In the genomic region with DNA sequence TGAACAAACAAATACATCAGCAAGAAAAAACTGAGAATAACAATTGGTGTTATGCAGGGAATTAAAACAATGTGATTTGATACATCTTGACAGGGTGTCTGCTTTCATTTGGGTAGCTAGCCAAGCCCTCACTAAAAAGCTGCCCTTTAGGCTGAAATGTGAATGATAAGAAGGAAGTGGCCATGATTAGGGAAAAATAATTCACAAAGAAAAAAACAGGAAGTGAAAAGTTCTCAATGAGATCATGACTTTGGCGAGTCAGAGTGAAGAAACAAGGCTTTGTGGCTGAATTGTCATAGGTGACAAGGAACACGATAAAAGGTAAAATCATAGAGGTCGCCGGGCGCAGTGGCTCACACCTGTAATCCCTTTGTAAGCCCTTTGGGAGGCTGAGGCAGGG, we compare ENCODE assay signal across 23 cellular contexts.
A peak's percentile ranks its signal among the peaks of the same experiment; 100 is the strongest.
DNase-seq lines count a peak whose midpoint lies in the region; ATAC-seq and TF ChIP-seq lines count a peak whose summit lies in the region.
"Had no signal": no experiment of that assay in that cellular context is flagged by ENCODE, and none has a peak within 500 bp of the region (broad histone marks: within the 10 kb centered on the region; RNA-seq: fewer than 3 reads in every experiment).

No MANE protein-coding gene starts in this region.

- no peak overlapping the region for H3K4me3 ChIP-seq in cardiac fibroblast (replicated peaks in 1 of 2; ENCODE audit: low read depth in 2 of 2, low read length in 2 of 2)
- H3K4me3 ChIP-seq: GM23248, hepatocyte, ovary, right lobe of liver, thyroid gland had no signal

- DNase-seq in DMS53 (lab: John Stamatoyannopoulos, UW) (peak; percentile 12), DMS53 treated with DMSO at 0.1 percent for 48 hours (lab: John Stamatoyannopoulos, UW; ENCODE audit: unreplicated experiment) (no peak), M059J (ENCODE audit: low read depth) (peak; percentile 23), cardiac fibroblast (ENCODE audit: low read depth in 2 of 2) (peak; percentile 9 to 73), renal cortical epithelial cell (ENCODE audit: low read depth) (peak; percentile 16), activated gamma-delta T cell (lab: John Stamatoyannopoulos, UW) (no peak), SHP77 treated with DMSO at 0.1 percent for 48 hours (lab: John Stamatoyannopoulos, UW) (no peak)
- DNase-seq: activated CD4-positive, alpha-beta T cell treated with anti-CD3 and anti-CD28 coated beads for 1 hour; DMS 273 treated with DMSO at 0.1 percent for 48 hours; effector memory CD8-positive, alpha-beta T cell; GM23248; mammary epithelial cell; naive thymus-derived CD4-positive, alpha-beta T cell; NCI-H146; NCI-H2171 treated with DMSO at 0.1 percent for 48 hours; NCI-H69; ovary; right lobe of liver; SK-N-SH; stimulated activated naive CD4-positive, alpha-beta T cell treated with Interleukin-2 at 50 U/mL for 16 hours; thyroid gland had no signal

- TF ChIP-seq CTCF in cardiac fibroblast (IDR thresholded peaks at IDR 0.05; ENCODE audit: low read depth, low read length): no peak

- ATAC-seq in GM21529 (IDR thresholded peaks at IDR 0.05; ENCODE audit: unreplicated experiment): no peak
- ATAC-seq: effector memory CD8-positive, alpha-beta T cell; naive thymus-derived CD4-positive, alpha-beta T cell; right lobe of liver had no signal

Comparison
In these comparisons a context has a peak if more than half of its experiments do, and no peak if none do; other contexts are left out.
1. DNase-seq: peak in DMS53 (single experiment), M059J (single experiment), cardiac fibroblast (2 of 2) and renal cortical epithelial cell (single experiment); none in DMS53 treated with DMSO at 0.1 percent for 48 hours (single experiment), activated gamma-delta T cell (single experiment) and SHP77 treated with DMSO at 0.1 percent for 48 hours (single experiment).